ENCODE assay signal across 19 cellular contexts in genomic region chr9:133278161-133279131, GRCh38. TPM values are rescaled to one million over a fixed set of nuclear protein-coding genes. Genes with fewer than 3 reads are reported as not detected.
"Had no signal": no experiment of that assay in that cellular context is flagged by ENCODE, and none has a peak within 500 bp of the region (broad histone marks: within the 10 kb centered on the region; RNA-seq: fewer than 3 reads in every experiment).

No MANE protein-coding gene starts in this region.

- H3K27ac ChIP-seq: prostate gland, skin epidermis, suprapubic skin had no signal

- H3K9me3 Mint-ChIP-seq: natural killer cell had no signal

- H3K27ac Mint-ChIP-seq: activated CD8-positive, alpha-beta T cell treated with anti-CD3 and anti-CD28 coated beads, Interleukin-2, amount 10 ng/mL, durations not matched to agents 7 days and 5 days; endodermal cell; natural killer cell had no signal

- ATAC-seq: activated CD8-positive, alpha-beta T cell treated with anti-CD3 and anti-CD28 coated beads, Interleukin-2, amount 10 ng/mL, durations not matched to agents 7 days and 5 days; natural killer cell; right cardiac atrium had no signal

- H3K4me1 ChIP-seq: prostate gland had no signal

- H3K4me3 ChIP-seq: prostate gland, skin epidermis, suprapubic skin had no signal

- H3K9me3 ChIP-seq: prostate gland, suprapubic skin had no signal

- DNase-seq: activated CD4-positive, alpha-beta T cell treated with anti-CD3 and anti-CD28 coated beads for 48 hours; activated CD8-positive, alpha-beta T cell treated with anti-CD3 and anti-CD28 coated beads, Interleukin-2, amount 10 ng/mL, durations not matched to agents 7 days and 5 days; activated effector memory CD4-positive, alpha-beta T cell treated with Interleukin-2 at 50 U/mL for 16 hours; activated naive CD4-positive, alpha-beta T cell treated with anti-CD3 and anti-CD28 coated beads, Interleukin-2, amount 50 U/mL, for 16 hours; activated T-cell treated with anti-CD3 and anti-CD28 coated beads for 4 hours; dermis blood vessel endothelial cell; endodermal cell; islet precursor cell; mesenchymal stem cell; natural killer cell; nucleus accumbens; right cardiac atrium; stimulated activated CD4-positive, alpha-beta T cell treated with anti-CD3 and anti-CD28 coated beads, Interleukin-15, amount 100 ng/mL, for 24 hours; stimulated activated CD4-positive, alpha-beta T cell treated with anti-CD3 and anti-CD28 coated beads, Interleukin-4, amount 100 ng/mL, for 24 hours; stimulated activated naive CD4-positive, alpha-beta T cell treated with Interleukin-2 at 50 U/mL for 16 hours had no signal

- FAIRE-seq: astrocyte had no signal

- H3K4me3 Mint-ChIP-seq: activated CD8-positive, alpha-beta T cell treated with anti-CD3 and anti-CD28 coated beads, Interleukin-2, amount 10 ng/mL, durations not matched to agents 7 days and 5 days; endodermal cell; natural killer cell had no signal

- H3K36me3 ChIP-seq: prostate gland, suprapubic skin had no signal

- H3K36me3 Mint-ChIP-seq: natural killer cell had no signal

RNA-seq across cellular contexts. Expression of gene ABO, which starts 3.4 kb away (rescaled TPM):
- total RNA-seq: activated CD8-positive, alpha-beta T cell treated with anti-CD3 and anti-CD28 coated beads, Interleukin-2, amount 10 ng/mL, durations not matched to agents 7 days and 5 days; astrocyte had no signal
